ENCODE assay signal across 15 cellular contexts in genomic region chr6:128208851-128209580, GRCh38.
DNase-seq lines count a peak whose midpoint lies in the region; ATAC-seq, FAIRE-seq and TF ChIP-seq lines count a peak whose summit lies in the region.
"Had no signal": no experiment of that assay in that cellular context is flagged by ENCODE, and none has a peak within 500 bp of the region (broad histone marks: within the 10 kb centered on the region; RNA-seq: fewer than 3 reads in every experiment).

No MANE protein-coding gene starts in this region.

- H3K36me3 ChIP-seq in ACC112 (ENCODE audit: insufficient read depth, low read length) (no peaks in the 10 kb centered on the region), bronchial epithelial cell (ENCODE audit: control insufficient read depth, insufficient read depth, low read length) (no peaks in the 10 kb centered on the region), uterus (no peaks in the 10 kb centered on the region)
- H3K36me3 ChIP-seq: cardiac muscle cell had no signal

- TF ChIP-seq CTCF in bronchial epithelial cell (IDR thresholded peaks at IDR 0.05; ENCODE audit: insufficient read depth, low read length, severe bottlenecking) = no peak
- no peak for TF ChIP-seq CTCF in uterus (IDR thresholded peaks at IDR 0.05)

- H3K9me3 ChIP-seq in uterus = no peaks in the 10 kb centered on the region
- H3K9me3 ChIP-seq: testis had no signal

- intact Hi-C loops in uterus (cut with DNase I; ENCODE audit: low total_unique reads) = no loop called here

- no peaks in the 10 kb centered on the region for H3K79me2 ChIP-seq in ACC112 (ENCODE audit: control insufficient read depth, insufficient read depth, low read length, unreplicated experiment)

- H3K4me3 ChIP-seq in ACC112 (ENCODE audit: low read depth, low read length) (peak overlapping the region; percentile 55), bronchial epithelial cell (ENCODE audit: low read depth, low read length) (no peak overlapping the region), uterus (no peak overlapping the region)
- H3K4me3 ChIP-seq: cardiac muscle cell, testis had no signal

- ATAC-seq in GM21786 (IDR thresholded peaks at IDR 0.05; ENCODE audit: unreplicated experiment) = no peak
- ATAC-seq: Right ventricle myocardium inferior had no signal

- no peak overlapping the region for H2AFZ ChIP-seq in ACC112 (ENCODE audit: low read length, unreplicated experiment)

- peaks cover 44% of the 10 kb centered on the region for H3K4me1 ChIP-seq in ACC112 (ENCODE audit: control insufficient read depth, insufficient read depth, low read length, unreplicated experiment)
- no peaks in the 10 kb centered on the region for H3K4me1 ChIP-seq in uterus
- H3K4me1 ChIP-seq: testis had no signal

- DNase-seq in HS-27A (ENCODE audit: low read depth) = peak; percentile 36
- DNase-seq in bronchial epithelial cell (ENCODE audit: low read depth) = peak; percentile 71
- DNase-seq in kidney glomerular epithelial cell (lab: John Stamatoyannopoulos, UW) = peak; percentile 49
- no peak for DNase-seq in uterus
- no peak for DNase-seq in HT-29 (ENCODE audit: low spot score)
- no peak for DNase-seq in stimulated activated CD8-positive, alpha-beta memory T cell treated with anti-CD3 and anti-CD28 coated beads, Interleukin-4, amount 100 ng/mL, for 48 hours
- DNase-seq: activated CD8-positive, alpha-beta memory T cell treated with anti-CD3 and anti-CD28 coated beads for 24 hours; activated gamma-delta T cell; DMS 273 treated with DMSO at 0.1 percent for 48 hours; NCI-H2029 treated with DMSO at 0.1 percent for 48 hours; testis had no signal

- no peak for TF ChIP-seq POLR2A in uterus (IDR thresholded peaks at IDR 0.05)

- H3K27me3 ChIP-seq in ACC112 (ENCODE audit: insufficient read depth, low read length) (no peaks in the 10 kb centered on the region), bronchial epithelial cell (ENCODE audit: control insufficient read depth, insufficient read depth, low read length) (no peaks in the 10 kb centered on the region), uterus (no peaks in the 10 kb centered on the region)
- H3K27me3 ChIP-seq: cardiac muscle cell, testis had no signal

- H3K27ac ChIP-seq in ACC112 (ENCODE audit: low read depth, low read length) (peak overlapping the region; percentile 42), uterus (no peak overlapping the region)
- H3K27ac ChIP-seq: cardiac muscle cell, testis had no signal

- FAIRE-seq in bronchial epithelial cell (lab: Jason Lieb, UNC) = no peak

Comparison
In these comparisons a context has a peak if more than half of its experiments do, and no peak if none do; other contexts are left out.
1. DNase-seq: peak in HS-27A (single experiment), bronchial epithelial cell (single experiment) and kidney glomerular epithelial cell (single experiment); none in uterus (0 of 2), HT-29 (single experiment) and stimulated activated CD8-positive, alpha-beta memory T cell treated with anti-CD3 and anti-CD28 coated beads, Interleukin-4, amount 100 ng/mL, for 48 hours (single experiment).